ENCODE assay signal across 28 cellular contexts in genomic region chr13:97342136-97342535, GRCh38.
DNase-seq lines count a peak whose midpoint lies in the region; ATAC-seq and TF ChIP-seq lines count a peak whose summit lies in the region.
"Had no signal": no experiment of that assay in that cellular context is flagged by ENCODE, and none has a peak within 500 bp of the region (broad histone marks: within the 10 kb centered on the region; RNA-seq: fewer than 3 reads in every experiment).

No MANE protein-coding gene starts in this region.

- no peak for TF ChIP-seq EP300 in SK-N-SH (IDR thresholded peaks at IDR 0.05; ENCODE audit: borderline replicate concordance in 1 of 2, low read depth in 1 of 2, low read length in 1 of 2)

- no peaks in the 10 kb centered on the region for H3K27me3 ChIP-seq in left ventricle myocardium inferior (ENCODE audit: low read depth)
- no peaks in the 10 kb centered on the region for H3K27me3 ChIP-seq in right cardiac atrium (ENCODE audit: control insufficient read depth, insufficient read depth)
- H3K27me3 ChIP-seq in dorsolateral prefrontal cortex: no peaks in the 10 kb centered on the region
- H3K27me3 ChIP-seq in psoas muscle (ENCODE audit: insufficient read depth in 3 of 3, low read length in 2 of 3): no peaks in the 10 kb centered on the region
- no peaks in the 10 kb centered on the region for H3K27me3 ChIP-seq in SK-N-SH (ENCODE audit: insufficient read depth)
- H3K27me3 ChIP-seq in endodermal cell (ENCODE audit: control insufficient read depth, insufficient read depth, low read length, poor library complexity, severe bottlenecking): no peaks in the 10 kb centered on the region

- H3K4me1 ChIP-seq in left ventricle myocardium inferior (peaks cover 76% of the 10 kb centered on the region), right cardiac atrium (ENCODE audit: control insufficient read depth, insufficient read depth, low read length) (peaks cover 7% of the 10 kb centered on the region), psoas muscle (peaks cover 40% of the 10 kb centered on the region), SK-N-SH (ENCODE audit: control insufficient read depth in 1 of 2, insufficient read depth in 2 of 2, low read depth in 1 of 2, low read length in 1 of 2) (peaks cover 10 to 15% of the 10 kb centered on the region in 2 experiments; a peak in 3 of 4 replicates), endodermal cell (ENCODE audit: control insufficient read depth, insufficient read depth, low read length) (peaks cover 4% of the 10 kb centered on the region)

- H3K27ac ChIP-seq in left ventricle myocardium inferior (replicated peaks) (peak overlapping the region; percentile 77), right cardiac atrium (ENCODE audit: low read length) (no peak overlapping the region), dorsolateral prefrontal cortex (peak overlapping the region in 45 of 59 donors; percentile 1 to 89 (median 71)), psoas muscle (peak overlapping the region; percentile 17), SK-N-SH (ENCODE audit: low read depth in 2 of 2, low read length in 1 of 2) (peak overlapping the region in 1 of 2 experiments; percentile 61; a peak in 2 of 4 replicates), endodermal cell (ENCODE audit: low read depth, low read length) (no peak overlapping the region)

- H3K9ac ChIP-seq in SK-N-SH (no peak overlapping the region; the same call in 1 of the 2 replicates), endodermal cell (ENCODE audit: extremely low read depth, low read length, poor library complexity, severe bottlenecking) (no peak overlapping the region)

- peaks cover 4% of the 10 kb centered on the region for H3K4me1 Mint-ChIP-seq in endodermal cell
- H3K4me1 Mint-ChIP-seq: activated naive CD4-positive, alpha-beta T cell treated with anti-CD3 and anti-CD28 coated beads, Interleukin-2, amount 50 U/mL, for 24 hours; B cell; naive B cell; stimulated activated memory B cell treated with anti-CD40 and anti-IgM and Interleukin-4, amounts not matched to agents 10 μg/mL and 1 μg/mL and 100 μg/mL, for 72 hours had no signal

- peaks cover 96% of the 10 kb centered on the region for H3K79me2 ChIP-seq in SK-N-SH (ENCODE audit: insufficient read depth)

- CTCF ChIA-PET in SK-N-SH (lab: Yijun Ruan, JAX): interaction anchor here (0.9 to 12.4 kb wide), 3 partner anchors 120 to 324 kb away, joined by 3 to 194 read pairs (median 6); partner anchors contain the start of gene MBNL2

- no peaks in the 10 kb centered on the region for H3K9me3 Mint-ChIP-seq in endodermal cell
- H3K9me3 Mint-ChIP-seq: activated naive CD4-positive, alpha-beta T cell treated with anti-CD3 and anti-CD28 coated beads, Interleukin-2, amount 50 U/mL, for 24 hours; activated T-helper 2 cell treated with anti-CD3 and anti-CD28 coated beads, Interferon-gamma antibody, Interleukin-2, Interleukin-4, amounts not matched to agents 10 μg/mL and 5 μg/mL and 100 μg/mL, durations not matched to agents 14 hours and 24 hours and 36 hours; brain; CD8-positive, alpha-beta T cell; immature natural killer cell; naive B cell; stimulated activated memory B cell treated with anti-CD40 and anti-IgM and Interleukin-4, amounts not matched to agents 10 μg/mL and 1 μg/mL and 100 μg/mL, for 72 hours; T-helper 2 cell treated with Interferon-gamma antibody and Interleukin-4, amounts not matched to agents 5 μg/mL and 100 μg/mL, for 36 hours had no signal

- TF ChIP-seq CTCF in left ventricle myocardium inferior (IDR thresholded peaks at IDR 0.05; ENCODE audit: borderline replicate concordance) (no peak), dorsolateral prefrontal cortex (IDR thresholded peaks at IDR 0.05 in 54 of 56, conservative IDR thresholded peaks at IDR 0.05 in 2 of 56; ENCODE audit: low read depth in 1 of 56, partially characterized antibody in 56 of 56) (no peak), psoas muscle (IDR thresholded peaks at IDR 0.05) (no peak), SK-N-SH (IDR thresholded peaks at IDR 0.05) (no peak), endodermal cell (conservative IDR thresholded peaks at IDR 0.05) (no peak)

- no peak overlapping the region for H3K27ac Mint-ChIP-seq in endodermal cell
- H3K27ac Mint-ChIP-seq: activated CD8-positive, alpha-beta T cell treated with anti-CD3 and anti-CD28 coated beads, Interleukin-2, amount 10 ng/mL, durations not matched to agents 7 days and 5 days; activated naive CD4-positive, alpha-beta T cell treated with anti-CD3 and anti-CD28 coated beads, Interleukin-2, amount 50 U/mL, for 24 hours; activated T-helper 2 cell treated with anti-CD3 and anti-CD28 coated beads, Interferon-gamma antibody, Interleukin-2, Interleukin-4, amounts not matched to agents 10 μg/mL and 5 μg/mL and 100 μg/mL, durations not matched to agents 14 hours and 24 hours and 36 hours; B cell; CD8-positive, alpha-beta T cell; stimulated activated memory B cell treated with anti-CD40 and anti-IgM and Interleukin-4, amounts not matched to agents 10 μg/mL and 1 μg/mL and 100 μg/mL, for 72 hours; T-helper 2 cell treated with Interferon-gamma antibody and Interleukin-4, amounts not matched to agents 5 μg/mL and 100 μg/mL, for 36 hours had no signal

- no peak overlapping the region for H3K4me3 Mint-ChIP-seq in endodermal cell
- H3K4me3 Mint-ChIP-seq: activated CD8-positive, alpha-beta T cell treated with anti-CD3 and anti-CD28 coated beads, Interleukin-2, amount 10 ng/mL, durations not matched to agents 7 days and 5 days; activated naive CD4-positive, alpha-beta T cell treated with anti-CD3 and anti-CD28 coated beads, Interleukin-2, amount 50 U/mL, for 24 hours; B cell; brain; CD8-positive, alpha-beta T cell; immature natural killer cell; naive B cell; stimulated activated memory B cell treated with anti-CD40 and anti-IgM and Interleukin-4, amounts not matched to agents 10 μg/mL and 1 μg/mL and 100 μg/mL, for 72 hours; T-helper 2 cell treated with Interferon-gamma antibody and Interleukin-4, amounts not matched to agents 5 μg/mL and 100 μg/mL, for 36 hours had no signal

- H4K20me1 ChIP-seq in SK-N-SH (ENCODE audit: insufficient read depth): no peaks in the 10 kb centered on the region

- ATAC-seq in right cardiac atrium: no peak
- ATAC-seq in psoas muscle: no peak
- ATAC-seq: activated CD8-positive, alpha-beta T cell treated with anti-CD3 and anti-CD28 coated beads, Interleukin-2, amount 10 ng/mL, durations not matched to agents 7 days and 5 days; CD8-positive, alpha-beta T cell; left lobe of liver; Right ventricle myocardium inferior; stimulated activated memory B cell treated with anti-CD40 and anti-IgM and Interleukin-4, amounts not matched to agents 10 μg/mL and 1 μg/mL and 100 μg/mL, for 72 hours had no signal

- H3K36me3 ChIP-seq in left ventricle myocardium inferior (peaks cover 24% of the 10 kb centered on the region), psoas muscle (ENCODE audit: insufficient read depth in 1 of 2, low read depth in 1 of 2) (peaks cover 0 to 26% of the 10 kb centered on the region in 2 donors), SK-N-SH (replicated peaks in 1 of 2; ENCODE audit: control insufficient read depth in 1 of 2, insufficient read depth in 2 of 2, low read length in 1 of 2) (peaks cover 36 to 63% of the 10 kb centered on the region in 2 experiments), endodermal cell (ENCODE audit: control insufficient read depth, insufficient read depth, low read length) (no peaks in the 10 kb centered on the region)

- H3K9me2 ChIP-seq in SK-N-SH: no peaks in the 10 kb centered on the region

- no peak overlapping the region for H3K4me3 ChIP-seq in left ventricle myocardium inferior
- no peak overlapping the region for H3K4me3 ChIP-seq in right cardiac atrium (ENCODE audit: low read length)
- no peak overlapping the region for H3K4me3 ChIP-seq in dorsolateral prefrontal cortex
- no peak overlapping the region for H3K4me3 ChIP-seq in psoas muscle
- H3K4me3 ChIP-seq in SK-N-SH (ENCODE audit: low read depth in 2 of 2, low read length in 1 of 2): no peak overlapping the region
- no peak overlapping the region for H3K4me3 ChIP-seq in endodermal cell (ENCODE audit: low read length)

- no peak overlapping the region for H3K4me2 ChIP-seq in SK-N-SH

- TF ChIP-seq RAD21 in SK-N-SH (IDR thresholded peaks at IDR 0.05; ENCODE audit: low read length): no peak

- intact Hi-C loops in left ventricle myocardium inferior (cut with micrococcal nuclease): loop anchor here (5.0 kb wide), 2 partner anchors 120 to 225 kb away; partner anchors contain the start of gene MBNL2
- intact Hi-C loops in right cardiac atrium (cut with DNase I): loop anchor here in 3 of 4 donors (5.0 kb wide), 2 partner anchors 120 to 230 kb away; partner anchors contain the start of gene MBNL2 (in 2 of the 3)
- intact Hi-C loops in dorsolateral prefrontal cortex (cut with DNase I): loop anchor here (5.0 kb wide), 4 partner anchors 35 to 230 kb away; partner anchors contain the start of gene MBNL2 (in 1 of the 2)
- intact Hi-C loops in psoas muscle (cut with DNase I): no loop called here

- DNase-seq in left ventricle myocardium inferior (no peak), right cardiac atrium (no peak), dorsolateral prefrontal cortex (no peak), psoas muscle (no peak), SK-N-SH (no peak), DMS53 (lab: John Stamatoyannopoulos, UW) (no peak), endodermal cell (no peak), NCI-H2196 (lab: John Stamatoyannopoulos, UW; ENCODE audit: unreplicated experiment) (no peak)
- DNase-seq: activated CD4-positive, CD25-positive, alpha-beta regulatory T cell treated with anti-CD3 and anti-CD28 coated beads, Interleukin-2, amount 50 U/mL, for 72 hours; activated CD8-positive, alpha-beta T cell treated with anti-CD3 and anti-CD28 coated beads, Interleukin-2, amount 10 ng/mL, durations not matched to agents 7 days and 5 days; amniotic stem cell; CD8-positive, alpha-beta T cell; cerebellar nuclear complex; immature natural killer cell; naive B cell; NCI-H1105 treated with DMSO at 0.1 percent for 48 hours; NCI-H187 treated with DMSO at 0.1 percent for 48 hours; NCI-H524 treated with DMSO at 0.1 percent for 48 hours; NK-92 treated with Interleukin-12 subunit alpha and Interleukin-12 subunit beta, amount 100 ng/mL, for 24 hours; substantia nigra had no signal

- H3K27me3 Mint-ChIP-seq in endodermal cell (ENCODE audit: insufficient read depth): peaks cover 5% of the 10 kb centered on the region
- H3K27me3 Mint-ChIP-seq: activated naive CD4-positive, alpha-beta T cell treated with anti-CD3 and anti-CD28 coated beads, Interleukin-2, amount 50 U/mL, for 24 hours; B cell; brain; naive B cell; stimulated activated memory B cell treated with anti-CD40 and anti-IgM and Interleukin-4, amounts not matched to agents 10 μg/mL and 1 μg/mL and 100 μg/mL, for 72 hours had no signal

- POLR2A ChIA-PET in SK-N-SH (lab: Yijun Ruan, JAX): no interaction called here

- no peaks in the 10 kb centered on the region for H3K36me3 Mint-ChIP-seq in endodermal cell (ENCODE audit: low read depth)

- H3K9me3 ChIP-seq in left ventricle myocardium inferior (replicated peaks) (no peaks in the 10 kb centered on the region), right cardiac atrium (ENCODE audit: control insufficient read depth, low read length) (no peaks in the 10 kb centered on the region), psoas muscle (no peaks in the 10 kb centered on the region), SK-N-SH (no peaks in the 10 kb centered on the region), endodermal cell (ENCODE audit: control insufficient read depth, low read length) (no peaks in the 10 kb centered on the region)

- peaks cover 47% of the 10 kb centered on the region for H3F3A ChIP-seq in SK-N-SH (replicated peaks; ENCODE audit: insufficient read depth)

- 72% methylated on average over 2 of the region's 2 CpGs for WGBS in right cardiac atrium
- 79 to 82% (median 81%) methylated on average over 2 of the region's 2 CpGs for WGBS in psoas muscle, 3 donors
- WGBS in SK-N-SH (ENCODE audit: low lambda C conversion rate): 89% methylated on average over 2 of the region's 2 CpGs
- 80 to 89% methylated on average over 2 of the region's 2 CpGs for WGBS in endodermal cell (ENCODE audit: insufficient coverage in 1 of 2, insufficient read length in 1 of 2), 2 experiments

- H2AFZ ChIP-seq in SK-N-SH (ENCODE audit: low read depth): no peak overlapping the region

Comparison
In these comparisons a context has a peak if more than half of its experiments do, and no peak if none do; other contexts are left out.
1. H3K27ac ChIP-seq: peak in left ventricle myocardium inferior (single experiment), dorsolateral prefrontal cortex (45 of 59) and psoas muscle (single experiment); none in right cardiac atrium (single experiment) and endodermal cell (single experiment).
2. intact Hi-C loops: an anchor here in left ventricle myocardium inferior (5.0 kb wide), right cardiac atrium (5.0 kb wide) and dorsolateral prefrontal cortex (5.0 kb wide); none called in psoas muscle.